ENCODE assay signal across 20 cellular contexts in genomic region chr11:27039873-27040272, GRCh38. TPM values are rescaled to one million over a fixed set of nuclear protein-coding genes. Genes with fewer than 3 reads are reported as not detected.
DNase-seq lines count a peak whose midpoint lies in the region; FAIRE-seq and TF ChIP-seq lines count a peak whose summit lies in the region.
"Had no signal": no experiment of that assay in that cellular context is flagged by ENCODE, and none has a peak within 500 bp of the region (broad histone marks: within the 10 kb centered on the region; RNA-seq: fewer than 3 reads in every experiment).

No MANE protein-coding gene starts in this region.

- no peak overlapping the region for H3K4me3 Mint-ChIP-seq in brain
- no peak overlapping the region for H3K4me3 Mint-ChIP-seq in activated naive CD8-positive, alpha-beta T cell treated with anti-CD3 and anti-CD28 coated beads for 36 hours
- H3K4me3 Mint-ChIP-seq: activated naive CD4-positive, alpha-beta T cell treated with anti-CD3 and anti-CD28 coated beads, Interleukin-2, amount 10 ng/mL, durations not matched to agents 7 days and 5 days; central memory CD8-positive, alpha-beta T cell; immature natural killer cell; stimulated activated naive B cell treated with anti-CD40 and anti-IgM and Interleukin-4, amounts not matched to agents 10 μg/mL and 1 μg/mL and 100 μg/mL, for 72 hours had no signal

- 40% methylated on average over 3 of the region's 3 CpGs for WGBS in suprapubic skin

- H3K27ac ChIP-seq in suprapubic skin: peak overlapping the region; percentile 82

- TF ChIP-seq EP300 in suprapubic skin (IDR thresholded peaks at IDR 0.05): no peak

- no peak overlapping the region for H3K4me3 ChIP-seq in suprapubic skin

- TF ChIP-seq CTCF in brain (conservative IDR thresholded peaks at IDR 0.05) (no peak), suprapubic skin (IDR thresholded peaks at IDR 0.05) (no peak)

- no peaks in the 10 kb centered on the region for H3K36me3 ChIP-seq in suprapubic skin

- H3K36me3 Mint-ChIP-seq in brain: peaks cover 12% of the 10 kb centered on the region
- H3K36me3 Mint-ChIP-seq in activated naive CD8-positive, alpha-beta T cell treated with anti-CD3 and anti-CD28 coated beads for 36 hours: no peaks in the 10 kb centered on the region
- H3K36me3 Mint-ChIP-seq: activated naive CD4-positive, alpha-beta T cell treated with anti-CD3 and anti-CD28 coated beads, Interleukin-2, amount 10 ng/mL, durations not matched to agents 7 days and 5 days; immature natural killer cell; stimulated activated naive B cell treated with anti-CD40 and anti-IgM and Interleukin-4, amounts not matched to agents 10 μg/mL and 1 μg/mL and 100 μg/mL, for 72 hours had no signal

- H3K4me1 Mint-ChIP-seq in brain: peaks cover 19% of the 10 kb centered on the region
- H3K4me1 Mint-ChIP-seq in activated naive CD8-positive, alpha-beta T cell treated with anti-CD3 and anti-CD28 coated beads for 36 hours: no peaks in the 10 kb centered on the region
- H3K4me1 Mint-ChIP-seq: activated naive CD4-positive, alpha-beta T cell treated with anti-CD3 and anti-CD28 coated beads, Interleukin-2, amount 10 ng/mL, durations not matched to agents 7 days and 5 days; central memory CD8-positive, alpha-beta T cell; immature natural killer cell; stimulated activated naive B cell treated with anti-CD40 and anti-IgM and Interleukin-4, amounts not matched to agents 10 μg/mL and 1 μg/mL and 100 μg/mL, for 72 hours had no signal

- no peaks in the 10 kb centered on the region for H3K27me3 ChIP-seq in suprapubic skin

- peaks cover 12% of the 10 kb centered on the region for H3K4me1 ChIP-seq in suprapubic skin

- FAIRE-seq in HTR-8/SVneo (lab: Jason Lieb, UNC): no peak
- FAIRE-seq: endometrium, urothelium cell line had no signal

- peaks cover 30 to 58% (median 46%) of the 10 kb centered on the region in 5 experiments for H3K9me3 Mint-ChIP-seq in brain
- peaks cover 20% of the 10 kb centered on the region for H3K9me3 Mint-ChIP-seq in activated naive CD8-positive, alpha-beta T cell treated with anti-CD3 and anti-CD28 coated beads for 36 hours

- peak overlapping the region in 3 of 5 experiments; percentile 68 to 95 (median 89) for H3K27ac Mint-ChIP-seq in brain
- H3K27ac Mint-ChIP-seq in activated naive CD8-positive, alpha-beta T cell treated with anti-CD3 and anti-CD28 coated beads for 36 hours: no peak overlapping the region
- H3K27ac Mint-ChIP-seq: activated naive CD4-positive, alpha-beta T cell treated with anti-CD3 and anti-CD28 coated beads, Interleukin-2, amount 10 ng/mL, durations not matched to agents 7 days and 5 days; immature natural killer cell; stimulated activated naive B cell treated with anti-CD40 and anti-IgM and Interleukin-4, amounts not matched to agents 10 μg/mL and 1 μg/mL and 100 μg/mL, for 72 hours had no signal

- H3K27me3 Mint-ChIP-seq in brain: peaks cover 11% of the 10 kb centered on the region
- no peaks in the 10 kb centered on the region for H3K27me3 Mint-ChIP-seq in activated naive CD8-positive, alpha-beta T cell treated with anti-CD3 and anti-CD28 coated beads for 36 hours
- H3K27me3 Mint-ChIP-seq: activated naive CD4-positive, alpha-beta T cell treated with anti-CD3 and anti-CD28 coated beads, Interleukin-2, amount 10 ng/mL, durations not matched to agents 7 days and 5 days; central memory CD8-positive, alpha-beta T cell; stimulated activated naive B cell treated with anti-CD40 and anti-IgM and Interleukin-4, amounts not matched to agents 10 μg/mL and 1 μg/mL and 100 μg/mL, for 72 hours had no signal

- peaks cover 1% of the 10 kb centered on the region for H3K9me3 ChIP-seq in suprapubic skin

- TF ChIP-seq POLR2A in suprapubic skin (IDR thresholded peaks at IDR 0.05): no peak

- intact Hi-C loops in posterior vena cava (cut with DNase I): no loop called here

- DNase-seq in HTR-8/SVneo (ENCODE audit: insufficient read length, low spot score): peak; percentile 3
- DNase-seq in iris pigment epithelial cell (ENCODE audit: low read depth): peak; percentile 22
- no peak for DNase-seq in suprapubic skin (ENCODE audit: low spot score in 2 of 2)
- DNase-seq in posterior vena cava (ENCODE audit: low spot score): no peak
- no peak for DNase-seq in NCI-H2196 treated with DMSO at 0.1 percent for 48 hours (lab: John Stamatoyannopoulos, UW; ENCODE audit: unreplicated experiment)
- DNase-seq in GM03348 (ENCODE audit: low spot score): no peak
- DNase-seq in activated naive CD8-positive, alpha-beta T cell treated with anti-CD3 and anti-CD28 coated beads for 36 hours: no peak
- DNase-seq: activated naive CD4-positive, alpha-beta T cell treated with anti-CD3 and anti-CD28 coated beads, Interleukin-2, amount 10 ng/mL, durations not matched to agents 7 days and 5 days; HCEC 1CT; immature natural killer cell; KG1; NCI-H146; stimulated activated naive B cell treated with anti-CD40 and anti-IgM and Interleukin-4, amounts not matched to agents 10 μg/mL and 1 μg/mL and 100 μg/mL, for 72 hours; T-helper 1 cell had no signal

RNA-seq across cellular contexts. Expression of gene BBOX1, which starts 0.7 kb away (rescaled TPM):
- polyA plus RNA-seq in brain (ENCODE audit: insufficient read depth, low read depth, low replicate concordance): 9.3 TPM
- 10 to 100 TPM; 28.6 to 51.0 (median 44.7) TPM for total RNA-seq in suprapubic skin
- total RNA-seq in posterior vena cava: not detected
- not detected for total RNA-seq in activated naive CD8-positive, alpha-beta T cell treated with anti-CD3 and anti-CD28 coated beads for 36 hours
- total RNA-seq: NCI-H460, omental fat pad had no signal
- polyA plus RNA-seq: immature natural killer cell had no signal

RNA-seq across cellular contexts. Expression of gene FIBIN, which starts 46.0 kb away (rescaled TPM):
- polyA plus RNA-seq in brain (ENCODE audit: insufficient read depth, low read depth, low replicate concordance): 6.6 TPM
- 10 to 100 TPM in 1 of 4 donors, 1 to 10 TPM in 3; 4.6 to 10.1 (median 8.1) TPM for total RNA-seq in suprapubic skin
- 10 to 100 TPM; 24.5 to 32.8 TPM for total RNA-seq in posterior vena cava
- total RNA-seq in activated naive CD8-positive, alpha-beta T cell treated with anti-CD3 and anti-CD28 coated beads for 36 hours: not detected
- total RNA-seq: NCI-H460 had no signal
- polyA plus RNA-seq: immature natural killer cell had no signal

Comparison
In these comparisons a context has a peak if more than half of its experiments do, and no peak if none do; other contexts are left out.
1. DNase-seq: peak in HTR-8/SVneo (single experiment) and iris pigment epithelial cell (single experiment); none in suprapubic skin (0 of 2), posterior vena cava (single experiment), NCI-H2196 treated with DMSO at 0.1 percent for 48 hours (single experiment), GM03348 (single experiment) and activated naive CD8-positive, alpha-beta T cell treated with anti-CD3 and anti-CD28 coated beads for 36 hours (single experiment).
2. RNA of gene BBOX1, which starts 0.7 kb away (total RNA-seq): 28.6 to 51.0 TPM in suprapubic skin; not detected in posterior vena cava and not detected in activated naive CD8-positive, alpha-beta T cell treated with anti-CD3 and anti-CD28 coated beads for 36 hours; every median in the first group is over 10 times any median in the second.
3. RNA of gene FIBIN, which starts 46.0 kb away (total RNA-seq): 24.5 to 32.8 TPM in posterior vena cava and 4.6 to 10.1 TPM in suprapubic skin; not detected in activated naive CD8-positive, alpha-beta T cell treated with anti-CD3 and anti-CD28 coated beads for 36 hours; every median in the first group is over 4 times any median in the second.